25 cellular contexts compared by ENCODE assay signal in genomic region chr14:44612002-44612401, GRCh38.
"Had no signal": no experiment of that assay in that cellular context is flagged by ENCODE, and none has a peak within 500 bp of the region (broad histone marks: within the 10 kb centered on the region; RNA-seq: fewer than 3 reads in every experiment).

No MANE protein-coding gene starts in this region.

- H3K36me3 Mint-ChIP-seq: naive thymus-derived CD8-positive, alpha-beta T cell; stimulated activated effector memory CD8-positive, alpha-beta T cell treated with anti-CD3 and anti-CD28 coated beads, Interleukin-12 subunit alpha, Interleukin-12 subunit beta, amount 100 ng/mL, for 72 hours; type B pancreatic cell had no signal

- H3K4me2 ChIP-seq: smooth muscle cell had no signal

- H3K27ac ChIP-seq: dorsolateral prefrontal cortex, epithelial cell of prostate, gastrocnemius medialis, lower lobe of right lung, ovary, stomach, tibial artery had no signal

- H3K27ac Mint-ChIP-seq: naive thymus-derived CD8-positive, alpha-beta T cell; nephron progenitor cell; stimulated activated effector memory CD8-positive, alpha-beta T cell treated with anti-CD3 and anti-CD28 coated beads, Interleukin-12 subunit alpha, Interleukin-12 subunit beta, amount 100 ng/mL, for 72 hours; type B pancreatic cell had no signal

- H3K36me3 ChIP-seq: gastrocnemius medialis, lower lobe of right lung, ovary, stomach, tibial artery had no signal

- H3K4me3 ChIP-seq: dorsolateral prefrontal cortex, gastrocnemius medialis, lower lobe of right lung, ovary, smooth muscle cell, stomach, tibial artery had no signal

- ATAC-seq: esophagus mucosa; gastrocnemius medialis; left ventricle myocardium superior; lower lobe of right lung; naive thymus-derived CD8-positive, alpha-beta T cell; sciatic nerve; stimulated activated effector memory CD8-positive, alpha-beta T cell treated with anti-CD3 and anti-CD28 coated beads, Interleukin-12 subunit alpha, Interleukin-12 subunit beta, amount 100 ng/mL, for 72 hours had no signal

- H3K4me1 Mint-ChIP-seq: naive thymus-derived CD8-positive, alpha-beta T cell; stimulated activated effector memory CD8-positive, alpha-beta T cell treated with anti-CD3 and anti-CD28 coated beads, Interleukin-12 subunit alpha, Interleukin-12 subunit beta, amount 100 ng/mL, for 72 hours had no signal

- FAIRE-seq: keratinocyte had no signal

- H3K9me3 Mint-ChIP-seq: nephron progenitor cell, type B pancreatic cell had no signal

- DNase-seq: dorsolateral prefrontal cortex; effector CD4-positive, alpha-beta T cell; foreskin fibroblast; gastrocnemius medialis; head of caudate nucleus; left ventricle myocardium superior; lower lobe of right lung; naive thymus-derived CD8-positive, alpha-beta T cell; nephron progenitor cell; nucleus accumbens; ovary; retina; stimulated activated CD4-positive, alpha-beta T cell treated with anti-CD3 and anti-CD28 coated beads, Interleukin-12 subunit alpha, Interleukin-12 subunit beta, amount 100 ng/mL, for 4 hours; stimulated activated CD4-positive, alpha-beta T cell treated with anti-CD3 and anti-CD28 coated beads, Interleukin-1b, Interleukin-23, amount 100 ng/mL, for 48 hours; stimulated activated CD4-positive, alpha-beta T cell treated with anti-CD3 and anti-CD28 coated beads, Interleukin-4, amount 100 ng/mL, for 24 hours; stimulated activated naive CD4-positive, alpha-beta T cell treated with Interleukin-2 at 50 U/mL for 16 hours; stomach; tibial artery had no signal

- H3K9me3 ChIP-seq: gastrocnemius medialis, lower lobe of right lung, ovary, stomach, tibial artery had no signal

- H3K4me1 ChIP-seq: gastrocnemius medialis, lower lobe of right lung, stomach, tibial artery had no signal

- H3K27me3 ChIP-seq: gastrocnemius medialis, ovary, stomach, tibial artery had no signal

- H3K27me3 Mint-ChIP-seq: naive thymus-derived CD8-positive, alpha-beta T cell had no signal

- H3K4me3 Mint-ChIP-seq: naive thymus-derived CD8-positive, alpha-beta T cell; nephron progenitor cell; stimulated activated effector memory CD8-positive, alpha-beta T cell treated with anti-CD3 and anti-CD28 coated beads, Interleukin-12 subunit alpha, Interleukin-12 subunit beta, amount 100 ng/mL, for 72 hours; type B pancreatic cell had no signal
